In the genomic region with DNA sequence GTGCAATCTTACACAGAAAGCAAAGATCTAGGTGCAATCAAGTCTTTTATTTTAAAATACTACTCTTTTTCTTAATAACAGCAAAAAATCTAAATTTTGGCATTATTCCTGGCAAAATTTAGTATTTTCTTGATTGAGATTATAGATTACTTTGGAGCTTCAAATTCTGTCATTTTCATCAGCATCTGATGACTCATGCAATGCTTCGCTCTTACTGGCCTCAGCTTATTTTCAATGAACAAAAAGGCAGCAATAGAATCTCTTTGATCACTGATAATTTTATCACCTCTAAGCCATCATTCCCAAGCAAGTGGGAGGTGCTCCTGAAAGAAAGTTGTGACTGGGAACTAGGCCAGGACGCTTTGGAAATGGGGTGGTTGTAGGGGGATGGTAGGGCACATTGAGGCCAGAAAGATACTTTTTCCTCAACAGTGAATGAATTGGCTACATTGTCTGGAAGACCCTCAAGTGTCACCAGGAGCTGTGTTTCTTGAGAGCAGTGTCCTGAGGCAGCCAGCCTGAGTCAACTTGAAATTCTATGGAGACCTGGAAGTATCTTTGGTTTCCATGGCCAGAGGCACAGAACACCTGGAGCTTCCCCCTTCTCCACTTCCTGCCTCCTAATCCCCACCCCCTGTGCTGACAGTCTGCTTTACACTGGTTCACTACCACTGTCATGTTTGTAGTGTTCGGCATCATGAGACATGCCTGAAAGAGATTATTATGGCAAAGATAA, we compare ENCODE assay signal across 12 cellular contexts. TPM values are rescaled to one million over a fixed set of nuclear protein-coding genes. Genes with fewer than 3 reads are reported as not detected.
DNase-seq lines count a peak whose midpoint lies in the region; ATAC-seq and TF ChIP-seq lines count a peak whose summit lies in the region.
"Had no signal": no experiment of that assay in that cellular context is flagged by ENCODE, and none has a peak within 500 bp of the region (broad histone marks: within the 10 kb centered on the region; RNA-seq: fewer than 3 reads in every experiment).

No MANE protein-coding gene starts in this region.

- H3F3A ChIP-seq in GM23338 (replicated peaks; ENCODE audit: low read depth) = no peaks in the 10 kb centered on the region

- DNase-seq in GM23338 (ENCODE audit: low spot score) (no peak), NCI-H69 (lab: John Stamatoyannopoulos, UW) (peak; percentile 57), foreskin keratinocyte (peak in 1 of 2 donors; percentile 39), cortex of kidney (lab: John Stamatoyannopoulos, UW) (no peak)
- DNase-seq: DMS79, HFFc6 had no signal

- peaks cover 11% of the 10 kb centered on the region for H3K4me1 ChIP-seq in GM23338 (ENCODE audit: insufficient read depth)
- peaks cover 7% of the 10 kb centered on the region for H3K4me1 ChIP-seq in foreskin keratinocyte
- peaks cover 10% of the 10 kb centered on the region for H3K4me1 ChIP-seq in parathyroid adenoma

- H3K4me3 ChIP-seq in GM23338 (no peak overlapping the region), parathyroid adenoma (ENCODE audit: low read depth, low read length) (no peak overlapping the region)
- H3K4me3 ChIP-seq: GM12878 had no signal

- H3K9ac ChIP-seq in parathyroid adenoma = no peak overlapping the region

- H3K36me3 Mint-ChIP-seq in GM23338 (ENCODE audit: low read depth) = no peaks in the 10 kb centered on the region
- H3K36me3 Mint-ChIP-seq: CD14-positive monocyte; CD8-positive, alpha-beta memory T cell had no signal

- peaks cover 12% of the 10 kb centered on the region for H3K4me1 Mint-ChIP-seq in GM23338
- H3K4me1 Mint-ChIP-seq: CD14-positive monocyte; CD8-positive, alpha-beta memory T cell had no signal

- no peaks in the 10 kb centered on the region for H3K9me2 ChIP-seq in GM23338 (ENCODE audit: insufficient read depth)

- ATAC-seq in GM23338 (no peak), foreskin keratinocyte (peak; percentile 68), GM18519 (IDR thresholded peaks at IDR 0.05; ENCODE audit: low FRiP score, unreplicated experiment) (no peak)

- H3K27me3 ChIP-seq in GM23338 (ENCODE audit: insufficient read depth) (no peaks in the 10 kb centered on the region), foreskin keratinocyte (no peaks in the 10 kb centered on the region), parathyroid adenoma (ENCODE audit: control insufficient read depth, insufficient read depth, low read length) (no peaks in the 10 kb centered on the region)

- H3K9me3 ChIP-seq in parathyroid adenoma (ENCODE audit: control insufficient read depth, low read length) = no peaks in the 10 kb centered on the region
- H3K9me3 ChIP-seq: Caco-2 had no signal

- H3K36me3 ChIP-seq in GM23338 (ENCODE audit: insufficient read depth) (no peaks in the 10 kb centered on the region), parathyroid adenoma (ENCODE audit: control insufficient read depth, insufficient read depth, low read length) (no peaks in the 10 kb centered on the region)

- no peak overlapping the region for H3K27ac ChIP-seq in GM23338 (ENCODE audit: low read depth)
- H3K27ac ChIP-seq in foreskin keratinocyte = no peak overlapping the region
- no peak overlapping the region for H3K27ac ChIP-seq in parathyroid adenoma

- H2AFZ ChIP-seq in GM23338 = peak overlapping the region; percentile 38; the same call in 1 of the 2 replicates
- peak overlapping the region; percentile 39 for H2AFZ ChIP-seq in parathyroid adenoma

- TF ChIP-seq CTCF in GM23338 (conservative IDR thresholded peaks at IDR 0.05; ENCODE audit: low read depth in 2 of 2) = no peak
- TF ChIP-seq CTCF in foreskin keratinocyte (conservative IDR thresholded peaks at IDR 0.05) = no peak
- no peak for TF ChIP-seq CTCF in parathyroid adenoma (IDR thresholded peaks at IDR 0.05)

- no peak overlapping the region for H3K4me3 Mint-ChIP-seq in GM23338
- H3K4me3 Mint-ChIP-seq: CD8-positive, alpha-beta memory T cell; HFFc6 had no signal

- H3K4me2 ChIP-seq in GM23338 = no peak overlapping the region
- no peak overlapping the region for H3K4me2 ChIP-seq in parathyroid adenoma (ENCODE audit: low read length)

- no peaks in the 10 kb centered on the region for H4K20me1 ChIP-seq in GM23338 (replicated peaks; ENCODE audit: insufficient read depth)

- H3K27ac Mint-ChIP-seq in GM23338 = no peak overlapping the region
- H3K27ac Mint-ChIP-seq: CD8-positive, alpha-beta memory T cell; HFFc6 had no signal

- no peaks in the 10 kb centered on the region; the same call in 2 of the 3 replicates for H3K9me3 Mint-ChIP-seq in GM23338
- H3K9me3 Mint-ChIP-seq: HFFc6 had no signal

- H3K27me3 Mint-ChIP-seq in GM23338 (ENCODE audit: insufficient read depth, low read depth, poor library complexity) = peaks cover 3% of the 10 kb centered on the region

- H3K79me2 ChIP-seq in GM23338 (replicated peaks; ENCODE audit: insufficient read depth) (no peaks in the 10 kb centered on the region), parathyroid adenoma (no peaks in the 10 kb centered on the region)

TF ChIP-seq in GM23338, 12 proteins besides CTCF, POLR2A, EP300 and RAD21:
- TF ChIP-seq JUNB (IDR thresholded peaks at IDR 0.05; ENCODE audit: unreplicated experiment) = no peak
- TF ChIP-seq NANOG (IDR thresholded peaks at IDR 0.05; ENCODE audit: borderline replicate concordance) = no peak
- no peak for TF ChIP-seq ZNF331 (CRISPR knock-in tag; IDR thresholded peaks at IDR 0.05; ENCODE audit: low read depth)
- TF ChIP-seq ZNF462 (CRISPR knock-in tag; IDR thresholded peaks at IDR 0.05) = no peak
- TF ChIP-seq EZH2phosphoT487 (IDR thresholded peaks at IDR 0.05; ENCODE audit: unreplicated experiment) = no peak
TF ChIP-seq in GM23338: peak in this region for 0.

RNA-seq across cellular contexts. Expression of gene APC, which starts 46.9 kb away (rescaled TPM):
- 45.3 and 62.9 TPM in 2 replicates for total RNA-seq in GM23338 (2014; rRNA removed; shearing (Covaris generic))
- polyA plus RNA-seq in GM23338 (2016; fragmentation: Nextera tagmentation; extraction: Ambion mirVana) (34.8 and 42.4 TPM in 2 replicates), foreskin keratinocyte (1.5 and 1.7 TPM in 2 replicates)
- 25.7 and 26.6 TPM in 2 replicates for total RNA-seq in foreskin keratinocyte
